ENCODE assay signal across 27 cellular contexts in the genomic region with DNA sequence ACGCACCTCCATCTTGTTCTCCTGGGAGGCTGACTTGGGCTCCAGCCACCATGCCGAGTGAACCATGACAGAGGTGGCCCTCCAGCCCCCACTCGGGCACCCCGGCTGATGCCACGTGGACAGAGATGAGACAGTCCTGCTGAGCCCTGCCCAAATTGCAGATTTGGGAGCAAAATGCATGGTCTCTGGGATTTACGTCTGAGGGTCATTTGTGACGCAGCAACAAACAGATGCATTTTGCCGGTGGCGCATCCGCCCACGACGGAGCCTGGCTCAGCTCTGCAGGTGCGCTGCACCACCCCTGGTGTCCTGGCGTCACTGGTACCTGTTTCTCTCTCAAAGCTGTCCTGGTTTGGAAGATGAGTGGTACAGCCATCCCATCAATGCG. TPM values are rescaled to one million over a fixed set of nuclear protein-coding genes. Genes with fewer than 3 reads are reported as not detected.
A peak's percentile ranks its signal among the peaks of the same experiment; 100 is the strongest.
DNase-seq lines count a peak whose midpoint lies in the region; ATAC-seq and TF ChIP-seq lines count a peak whose summit lies in the region.
"Had no signal": no experiment of that assay in that cellular context is flagged by ENCODE, and none has a peak within 500 bp of the region (broad histone marks: within the 10 kb centered on the region; RNA-seq: fewer than 3 reads in every experiment).

No MANE protein-coding gene starts in this region.

- H3K36me3 ChIP-seq in SK-N-SH (replicated peaks in 1 of 2; ENCODE audit: control insufficient read depth in 1 of 2, insufficient read depth in 2 of 2, low read length in 1 of 2) (no peaks in the 10 kb centered on the region), Karpas-422 (ENCODE audit: insufficient read depth, low read length) (no peaks in the 10 kb centered on the region; the same call in 1 of the 2 replicates)
- H3K36me3 ChIP-seq: HAP-1, tibial nerve had no signal

- peaks cover 16% of the 10 kb centered on the region for H3K9me3 Mint-ChIP-seq in progenitor cell of endocrine pancreas (ENCODE audit: low read depth)

- peak; percentile 25 for DNase-seq in SK-N-SH
- DNase-seq in Karpas-422: no peak
- no peak for DNase-seq in caudate nucleus (lab: John Stamatoyannopoulos, UW)
- no peak for DNase-seq in progenitor cell of endocrine pancreas (ENCODE audit: low spot score, unreplicated experiment)
- DNase-seq in NCI-H524 treated with DMSO at 0.1 percent for 48 hours (lab: John Stamatoyannopoulos, UW): no peak
- no peak for DNase-seq in NCI-H1694 (lab: John Stamatoyannopoulos, UW)
- DNase-seq: activated gamma-delta T cell; activated naive CD8-positive, alpha-beta T cell treated with anti-CD3 and anti-CD28 coated beads, Interleukin-2, amount 10 ng/mL, durations not matched to agents 7 days and 5 days; activated T-cell treated with anti-CD3 and anti-CD28 coated beads for 4 hours; CD4-positive, CD25-positive, alpha-beta regulatory T cell; cerebellar nuclear complex; NCI-H1694 treated with DMSO at 0.1 percent for 48 hours; NCI-H69; stimulated activated CD8-positive, alpha-beta memory T cell treated with anti-CD3 and anti-CD28 coated beads, Interleukin-4, amount 100 ng/mL, for 48 hours had no signal

- no peak overlapping the region for H2AFZ ChIP-seq in SK-N-SH (ENCODE audit: low read depth)
- H2AFZ ChIP-seq in Karpas-422 (ENCODE audit: low read length): 0 out of 2 replicates have a peak overlapping the region, but pooled peaks have one; percentile 42

- H3K4me1 ChIP-seq in SK-N-SH (ENCODE audit: control insufficient read depth in 1 of 2, insufficient read depth in 2 of 2, low read depth in 1 of 2, low read length in 1 of 2) (no peaks in the 10 kb centered on the region), Karpas-422 (ENCODE audit: low read length) (peaks cover 58% of the 10 kb centered on the region)
- H3K4me1 ChIP-seq: HAP-1 had no signal

- H3K27ac ChIP-seq in SK-N-SH (ENCODE audit: low read depth in 2 of 2, low read length in 1 of 2) (no peak overlapping the region), Karpas-422 (ENCODE audit: low read length) (peak overlapping the region; percentile 88), caudate nucleus (ENCODE audit: low read depth, low read length) (peak overlapping the region; percentile 62)
- H3K27ac ChIP-seq: 22Rv1, SK-N-MC had no signal

- no peak for TF ChIP-seq RAD21 in SK-N-SH (IDR thresholded peaks at IDR 0.05; ENCODE audit: low read length)

- WGBS in SK-N-SH (ENCODE audit: low lambda C conversion rate): 77% methylated on average over 8 of the region's 15 CpGs

- no peaks in the 10 kb centered on the region for H3F3A ChIP-seq in SK-N-SH (replicated peaks; ENCODE audit: insufficient read depth)

- H4K20me1 ChIP-seq in SK-N-SH (ENCODE audit: insufficient read depth) (no peaks in the 10 kb centered on the region), Karpas-422 (ENCODE audit: insufficient read depth, low read depth, low read length) (no peaks in the 10 kb centered on the region)

- no peaks in the 10 kb centered on the region for H3K9me2 ChIP-seq in SK-N-SH
- H3K9me2 ChIP-seq in Karpas-422 (replicated peaks; ENCODE audit: insufficient read depth, low read length): no peaks in the 10 kb centered on the region

- peak overlapping the region; percentile 84 for H3K27ac Mint-ChIP-seq in progenitor cell of endocrine pancreas
- H3K27ac Mint-ChIP-seq: activated CD4-positive, alpha-beta T cell treated with anti-CD3 and anti-CD28 coated beads for 36 hours; activated naive CD8-positive, alpha-beta T cell treated with anti-CD3 and anti-CD28 coated beads, Interleukin-2, amount 10 ng/mL, durations not matched to agents 7 days and 5 days; T-helper 2 cell treated with Interferon-gamma antibody and Interleukin-4, amounts not matched to agents 5 μg/mL and 100 μg/mL, for 36 hours had no signal

- POLR2A ChIA-PET in SK-N-SH (lab: Yijun Ruan, JAX): no interaction called here

- ATAC-seq in SK-N-SH treated with all-trans-retinoic acid at 6 μM for 48 hours: no peak
- no peak for ATAC-seq in HG03378 (IDR thresholded peaks at IDR 0.05; ENCODE audit: unreplicated experiment)

- H3K4me1 Mint-ChIP-seq in progenitor cell of endocrine pancreas (ENCODE audit: low read depth): peaks cover 8% of the 10 kb centered on the region

- H3K9ac ChIP-seq in SK-N-SH: no peak overlapping the region
- 0 out of 2 replicates have a peak overlapping the region, but pooled peaks have one; percentile 51 for H3K9ac ChIP-seq in Karpas-422 (ENCODE audit: low read length)

- TF ChIP-seq CTCF in SK-N-SH (IDR thresholded peaks at IDR 0.05) (no peak), progenitor cell of endocrine pancreas (IDR thresholded peaks at IDR 0.05; ENCODE audit: unreplicated experiment) (no peak)

- H3K4me3 ChIP-seq in SK-N-SH (ENCODE audit: low read depth in 2 of 2, low read length in 1 of 2) (no peak overlapping the region), Karpas-422 (ENCODE audit: low read length) (peak overlapping the region; percentile 6; the same call in 1 of the 2 replicates)
- H3K4me3 ChIP-seq: HAP-1, SK-N-MC, skin epidermis, tibial nerve had no signal

- CTCF ChIA-PET in SK-N-SH (lab: Yijun Ruan, JAX): interaction anchor here (1.1 to 1.7 kb wide), 4 partner anchors 8 to 65 kb away, joined by 3 to 5 read pairs (median 4); no protein-coding TSS in a partner anchor

- H3K4me3 Mint-ChIP-seq in progenitor cell of endocrine pancreas (ENCODE audit: low read depth): no peak overlapping the region
- H3K4me3 Mint-ChIP-seq: activated CD4-positive, alpha-beta T cell treated with anti-CD3 and anti-CD28 coated beads for 36 hours; activated naive CD8-positive, alpha-beta T cell treated with anti-CD3 and anti-CD28 coated beads, Interleukin-2, amount 10 ng/mL, durations not matched to agents 7 days and 5 days; CD4-positive, CD25-positive, alpha-beta regulatory T cell; T-helper 2 cell treated with Interferon-gamma antibody and Interleukin-4, amounts not matched to agents 5 μg/mL and 100 μg/mL, for 36 hours had no signal

- peaks cover 4% of the 10 kb centered on the region for H3K27me3 Mint-ChIP-seq in progenitor cell of endocrine pancreas
- H3K27me3 Mint-ChIP-seq: activated CD4-positive, alpha-beta T cell treated with anti-CD3 and anti-CD28 coated beads for 36 hours had no signal

- H3K9me3 ChIP-seq in SK-N-SH (no peaks in the 10 kb centered on the region), Karpas-422 (ENCODE audit: low read length) (peaks cover 16% of the 10 kb centered on the region)

- H3K79me2 ChIP-seq in SK-N-SH (ENCODE audit: insufficient read depth): no peaks in the 10 kb centered on the region
- no peaks in the 10 kb centered on the region for H3K79me2 ChIP-seq in Karpas-422 (ENCODE audit: low read length)

- H3K4me2 ChIP-seq in SK-N-SH (no peak overlapping the region), Karpas-422 (ENCODE audit: low read depth, low read length, poor library complexity, severe bottlenecking) (peak overlapping the region; percentile 54)

- no peak for TF ChIP-seq EP300 in SK-N-SH (IDR thresholded peaks at IDR 0.05; ENCODE audit: borderline replicate concordance in 1 of 2, low read depth in 1 of 2, low read length in 1 of 2)

- H3K27me3 ChIP-seq in SK-N-SH (ENCODE audit: insufficient read depth): no peaks in the 10 kb centered on the region
- H3K27me3 ChIP-seq in Karpas-422 (ENCODE audit: low read length): no peaks in the 10 kb centered on the region; the same call in 1 of the 2 replicates

- no peaks in the 10 kb centered on the region for H3K36me3 Mint-ChIP-seq in progenitor cell of endocrine pancreas (ENCODE audit: insufficient read depth)
- H3K36me3 Mint-ChIP-seq: activated naive CD8-positive, alpha-beta T cell treated with anti-CD3 and anti-CD28 coated beads, Interleukin-2, amount 10 ng/mL, durations not matched to agents 7 days and 5 days; CD4-positive, CD25-positive, alpha-beta regulatory T cell had no signal

TF ChIP-seq in SK-N-SH, 30 proteins besides CTCF, POLR2A, EP300 and RAD21 (continues in another document):
- TF ChIP-seq FOSL2 (IDR thresholded peaks at IDR 0.05; ENCODE audit: borderline replicate concordance, low read depth): no peak

TF ChIP-seq in SK-N-SH treated with all-trans-retinoic acid at 6 μM for 48 hours, 23 proteins besides CTCF, POLR2A, EP300 and RAD21:
- no peak for TF ChIP-seq SNAI2 (CRISPR knock-in tag; IDR thresholded peaks at IDR 0.05)
- no peak for TF ChIP-seq CSDC2 (CRISPR knock-in tag; IDR thresholded peaks at IDR 0.05)
- TF ChIP-seq, protein P1, sequence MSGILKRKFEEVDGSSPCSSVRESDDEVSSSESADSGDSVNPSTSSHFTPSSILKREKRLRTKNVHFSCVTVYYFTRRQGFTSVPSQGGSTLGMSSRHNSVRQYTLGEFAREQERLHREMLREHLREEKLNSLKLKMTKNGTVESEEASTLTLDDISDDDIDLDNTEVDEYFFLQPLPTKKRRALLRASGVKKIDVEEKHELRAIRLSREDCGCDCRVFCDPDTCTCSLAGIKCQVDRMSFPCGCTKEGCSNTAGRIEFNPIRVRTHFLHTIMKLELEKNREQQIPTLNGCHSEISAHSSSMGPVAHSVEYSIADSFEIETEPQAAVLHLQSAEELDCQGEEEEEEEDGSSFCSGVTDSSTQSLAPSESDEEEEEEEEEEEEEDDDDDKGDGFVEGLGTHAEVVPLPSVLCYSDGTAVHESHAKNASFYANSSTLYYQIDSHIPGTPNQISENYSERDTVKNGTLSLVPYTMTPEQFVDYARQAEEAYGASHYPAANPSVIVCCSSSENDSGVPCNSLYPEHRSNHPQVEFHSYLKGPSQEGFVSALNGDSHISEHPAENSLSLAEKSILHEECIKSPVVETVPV (CRISPR knock-in tag; IDR thresholded peaks at IDR 0.05): no peak
- no peak for TF ChIP-seq ZNF8 (CRISPR knock-in tag; IDR thresholded peaks at IDR 0.05)
- no peak for TF ChIP-seq BACH2 (CRISPR knock-in tag; IDR thresholded peaks at IDR 0.05; ENCODE audit: borderline replicate concordance)
- TF ChIP-seq ARNTL (CRISPR knock-in tag; IDR thresholded peaks at IDR 0.05; ENCODE audit: borderline replicate concordance, low read depth): no peak

RNA-seq across cellular contexts. Expression of a gene that starts 31.1 kb away (rescaled TPM):
- polyA plus RNA-seq in SK-N-SH (2012; rRNA removed): 20.1 and 32.5 TPM in 2 replicates
- 15.4 and 20.2 TPM in 2 replicates for polyA plus RNA-seq in SK-N-SH (2012; cell fraction: cytosol; rRNA removed)
- polyA plus RNA-seq in SK-N-SH (2012; cell fraction: nucleus; rRNA removed): 97.9 and 115 TPM in 2 replicates
- 2.3 and 4.4 TPM in 2 replicates for total RNA-seq in Karpas-422 (2014; rRNA removed; shearing (Covaris generic); ENCODE audit: low replicate concordance)
- 69.2 and 75.3 TPM in 2 replicates for total RNA-seq in progenitor cell of endocrine pancreas

RNA-seq across cellular contexts. Expression of a gene that starts 53.7 kb away (rescaled TPM):
- 1.1 and 1.7 TPM in 2 replicates for polyA plus RNA-seq in SK-N-SH (2012; rRNA removed)
- 1.5 and 1.8 TPM in 2 replicates for polyA plus RNA-seq in SK-N-SH (2012; cell fraction: cytosol; rRNA removed)
- polyA plus RNA-seq in SK-N-SH (2012; cell fraction: nucleus; rRNA removed): 1.7 and 2.9 TPM in 2 replicates
- not detected in 2 replicates for total RNA-seq in Karpas-422 (2014; rRNA removed; shearing (Covaris generic); ENCODE audit: low replicate concordance)
- 8.1 and 9.2 TPM in 2 replicates for total RNA-seq in progenitor cell of endocrine pancreas
- total RNA-seq: activated naive CD8-positive, alpha-beta T cell treated with anti-CD3 and anti-CD28 coated beads, Interleukin-2, amount 10 ng/mL, durations not matched to agents 7 days and 5 days; CD4-positive, CD25-positive, alpha-beta regulatory T cell; mesenteric fat pad; myocyte; osteoblast; renal cortical epithelial cell had no signal
- polyA plus RNA-seq: CD4-positive, CD25-positive, alpha-beta regulatory T cell had no signal

Comparison
In these comparisons a context has a peak if more than half of its experiments do, and no peak if none do; other contexts are left out.
1. H3K27ac ChIP-seq: peak in Karpas-422 (single experiment) and caudate nucleus (single experiment); none in SK-N-SH (0 of 2).
2. RNA of a gene that starts 31.1 kb away (total RNA-seq): 69.2 to 75.3 TPM in progenitor cell of endocrine pancreas; 2.3 to 4.4 TPM in Karpas-422; every median in the first group is over 10 times any median in the second.